ENCODE assay signal across 1 cellular context in genomic region chr12:67617619-67618018, GRCh38.
TF ChIP-seq lines count a peak whose summit lies in the region.

No MANE protein-coding gene starts in this region.

TF ChIP-seq in WTC11, 78 proteins besides CTCF, POLR2A, EP300 and RAD21 (continued from another document):
- TF ChIP-seq AR (CRISPR knock-in tag; IDR thresholded peaks at IDR 0.05) (no peak), ELF4 (CRISPR knock-in tag; IDR thresholded peaks at IDR 0.05; ENCODE audit: low read depth) (no peak), NR3C1 (CRISPR knock-in tag; conservative IDR thresholded peaks at IDR 0.05; ENCODE audit: low read depth) (no peak), ETV6 (CRISPR knock-in tag; IDR thresholded peaks at IDR 0.05) (no peak), ATF2 (CRISPR knock-in tag; IDR thresholded peaks at IDR 0.05; ENCODE audit: borderline replicate concordance, low read depth) (no peak), HMGA2 (CRISPR knock-in tag; IDR thresholded peaks at IDR 0.05) (no peak), NFATC4 (CRISPR knock-in tag; IDR thresholded peaks at IDR 0.05) (no peak), PRRX2 (CRISPR knock-in tag; IDR thresholded peaks at IDR 0.05) (no peak), IRF2 (CRISPR knock-in tag; IDR thresholded peaks at IDR 0.05; ENCODE audit: borderline replicate concordance, low read depth) (no peak), JAZF1 (CRISPR knock-in tag; IDR thresholded peaks at IDR 0.05) (no peak)
TF ChIP-seq in WTC11: peak in this region for 0.
